9 cellular contexts compared by ENCODE assay signal in the genomic region with DNA sequence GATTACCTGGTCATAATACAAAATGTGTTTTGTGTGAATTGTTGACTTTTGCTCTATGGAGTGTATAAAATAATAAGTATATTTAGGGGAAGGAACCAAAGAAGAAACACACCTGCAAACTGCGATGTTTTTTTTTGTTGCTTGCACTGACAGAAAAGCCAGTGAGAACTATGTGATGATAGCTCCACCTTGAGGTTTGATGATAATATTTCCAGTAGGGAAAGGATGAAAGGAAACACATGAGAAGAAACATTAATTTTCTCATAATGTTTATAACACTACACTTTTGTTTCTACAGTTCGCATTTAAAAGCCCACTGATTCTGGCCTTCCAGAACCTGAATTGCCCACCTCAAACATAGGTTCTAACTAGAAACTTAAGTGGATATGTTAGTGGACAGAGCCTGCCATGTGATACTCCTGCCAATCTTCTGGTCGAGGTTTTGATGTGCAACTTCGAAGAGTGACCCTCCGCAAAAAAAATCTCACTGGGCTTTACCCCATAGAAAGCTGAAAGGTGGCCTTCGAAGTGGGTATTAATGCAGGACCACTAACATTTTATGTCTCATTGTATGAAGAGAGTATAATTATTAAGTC.
A peak's percentile ranks its signal among the peaks of the same experiment; 100 is the strongest.
DNase-seq lines count a peak whose midpoint lies in the region; ATAC-seq and TF ChIP-seq lines count a peak whose summit lies in the region.
"Had no signal": no experiment of that assay in that cellular context is flagged by ENCODE, and none has a peak within 500 bp of the region (broad histone marks: within the 10 kb centered on the region; RNA-seq: fewer than 3 reads in every experiment).

No MANE protein-coding gene starts in this region.

- no peaks in the 10 kb centered on the region for H3K27me3 Mint-ChIP-seq in activated CD4-positive, alpha-beta T cell treated with anti-CD3 and anti-CD28 coated beads for 36 hours

- H3K4me1 Mint-ChIP-seq in activated CD4-positive, alpha-beta T cell treated with anti-CD3 and anti-CD28 coated beads for 36 hours: no peaks in the 10 kb centered on the region

- peak; percentile 26 to 30 for TF ChIP-seq CTCF in tibial artery (IDR thresholded peaks at IDR 0.05)

- CTCF ChIA-PET in activated CD4-positive, alpha-beta T cell treated with anti-CD3 and anti-CD28 coated beads for 36 hours (lab: Charles Lee): no interaction called here

- no peaks in the 10 kb centered on the region for H3K9me3 Mint-ChIP-seq in activated CD4-positive, alpha-beta T cell treated with anti-CD3 and anti-CD28 coated beads for 36 hours (ENCODE audit: low read depth)

- no peak overlapping the region for H3K27ac Mint-ChIP-seq in activated CD4-positive, alpha-beta T cell treated with anti-CD3 and anti-CD28 coated beads for 36 hours

- H3K4me3 Mint-ChIP-seq in activated CD4-positive, alpha-beta T cell treated with anti-CD3 and anti-CD28 coated beads for 36 hours: no peak overlapping the region

- H3K4me1 ChIP-seq in tibial artery: peaks cover 0 to 8% (median 2%) of the 10 kb centered on the region in 4 donors

- no peaks in the 10 kb centered on the region for H3K9me3 ChIP-seq in tibial artery

- POLR2A ChIA-PET in activated CD4-positive, alpha-beta T cell treated with anti-CD3 and anti-CD28 coated beads for 36 hours (lab: Charles Lee): no interaction called here

- peak; percentile 34 for DNase-seq in DMS153 treated with DMSO at 0.1 percent for 48 hours (lab: John Stamatoyannopoulos, UW; ENCODE audit: unreplicated experiment)
- peak; percentile 17 for DNase-seq in Jurkat, Clone E6-1 (ENCODE audit: low read depth, low spot score)
- DNase-seq in SHP77 (lab: John Stamatoyannopoulos, UW): peak; percentile 30 to 41
- peak; percentile 13 for DNase-seq in glomerular visceral epithelial cell (ENCODE audit: extremely low spot score)
- no peak for DNase-seq in tibial artery
- DNase-seq in activated CD4-positive, alpha-beta T cell treated with anti-CD3 and anti-CD28 coated beads for 36 hours: no peak
- no peak for DNase-seq in stimulated activated CD4-positive, alpha-beta T cell treated with anti-CD3 and anti-CD28 coated beads, Interleukin-4, amount 100 ng/mL, for 24 hours

- no peaks in the 10 kb centered on the region for H3K27me3 ChIP-seq in tibial artery

- intact Hi-C loops in tibial artery (cut with DNase I; ENCODE audit: low total_unique reads): no loop called here
- intact Hi-C loops in activated CD4-positive, alpha-beta T cell treated with anti-CD3 and anti-CD28 coated beads for 36 hours (cut with DNase I, micrococcal nuclease): loop anchor here in 1 of 2 experiments (2.0 to 10.0 kb wide), 2 partner anchors 723 to 769 kb away; no protein-coding TSS in a partner anchor

- no peak overlapping the region for H3K4me3 ChIP-seq in Jurkat, Clone E6-1 (ENCODE audit: low read length)
- H3K4me3 ChIP-seq in tibial artery: no peak overlapping the region

- no peak for ATAC-seq in activated CD4-positive, alpha-beta T cell treated with anti-CD3 and anti-CD28 coated beads for 36 hours
- no peak for ATAC-seq in HG02763 (IDR thresholded peaks at IDR 0.05; ENCODE audit: unreplicated experiment)

- no peak overlapping the region for H3K27ac ChIP-seq in tibial artery
- H3K27ac ChIP-seq: epithelial cell of prostate had no signal

- no peaks in the 10 kb centered on the region for H3K36me3 Mint-ChIP-seq in activated CD4-positive, alpha-beta T cell treated with anti-CD3 and anti-CD28 coated beads for 36 hours (ENCODE audit: low read depth)

- H3K36me3 ChIP-seq in tibial artery: no peaks in the 10 kb centered on the region

Comparison
In these comparisons a context has a peak if more than half of its experiments do, and no peak if none do; other contexts are left out.
1. DNase-seq: peak in DMS153 treated with DMSO at 0.1 percent for 48 hours (single experiment), Jurkat, Clone E6-1 (single experiment), SHP77 (2 of 2) and glomerular visceral epithelial cell (single experiment); none in tibial artery (0 of 2), activated CD4-positive, alpha-beta T cell treated with anti-CD3 and anti-CD28 coated beads for 36 hours (single experiment) and stimulated activated CD4-positive, alpha-beta T cell treated with anti-CD3 and anti-CD28 coated beads, Interleukin-4, amount 100 ng/mL, for 24 hours (single experiment).